In the genomic region with DNA sequence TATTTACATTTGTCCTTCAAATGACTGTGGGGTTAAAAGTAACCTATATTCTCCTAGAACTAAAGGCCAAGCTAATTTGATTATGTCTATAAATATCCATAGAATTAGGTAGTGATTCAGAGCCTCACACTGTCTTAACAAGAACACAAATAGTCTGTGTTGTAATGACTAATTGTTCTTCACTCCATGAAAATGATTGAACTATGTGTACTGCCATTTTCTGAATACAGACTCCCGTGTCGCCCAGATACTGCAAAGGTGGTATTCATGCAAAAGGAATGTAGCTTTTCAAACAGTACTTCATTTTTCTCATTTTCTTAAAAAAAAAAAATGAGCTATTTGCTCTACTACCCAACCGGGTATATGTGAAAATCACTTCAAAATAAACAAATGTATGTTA, we compare ENCODE assay signal across 16 cellular contexts. TPM values are rescaled to one million over a fixed set of nuclear protein-coding genes. Genes with fewer than 3 reads are reported as not detected.
A peak's percentile ranks its signal among the peaks of the same experiment; 100 is the strongest.
DNase-seq lines count a peak whose midpoint lies in the region; ATAC-seq and TF ChIP-seq lines count a peak whose summit lies in the region.
"Had no signal": no experiment of that assay in that cellular context is flagged by ENCODE, and none has a peak within 500 bp of the region (broad histone marks: within the 10 kb centered on the region; RNA-seq: fewer than 3 reads in every experiment).

No MANE protein-coding gene starts in this region.

- peak; percentile 12 for DNase-seq in AG08396 (ENCODE audit: low spot score)
- peak; percentile 58 for DNase-seq in LHCN-M2 (ENCODE audit: low read depth)
- DNase-seq in choroid plexus epithelial cell (ENCODE audit: low read depth): peak; percentile 71
- DNase-seq in kidney glomerular epithelial cell (lab: John Stamatoyannopoulos, UW): peak; percentile 21
- DNase-seq in omental fat pad (ENCODE audit: low spot score): no peak
- DNase-seq in anterior cingulate cortex (lab: John Stamatoyannopoulos, UW): no peak
- DNase-seq in iPS-NIHi11 (ENCODE audit: low spot score): no peak
- DNase-seq: activated CD8-positive, alpha-beta memory T cell treated with anti-CD3 and anti-CD28 coated beads, Interleukin-2, amount 50 U/mL, for 4 hours; DMS79 treated with DMSO at 0.1 percent for 48 hours; naive B cell; NCI-H2081; stimulated activated CD4-positive, alpha-beta T cell treated with anti-CD3 and anti-CD28 coated beads, Interleukin-4, amount 100 ng/mL, for 1 hour; uterus had no signal

- H3K4me3 ChIP-seq in choroid plexus epithelial cell (ENCODE audit: low read depth, low read length): no peak overlapping the region
- H3K4me3 ChIP-seq: BLaER1, uterus had no signal

- ATAC-seq in omental fat pad (ENCODE audit: low FRiP score): no peak
- ATAC-seq in HG03045 (IDR thresholded peaks at IDR 0.05; ENCODE audit: unreplicated experiment): no peak
- ATAC-seq: stimulated activated effector memory CD8-positive, alpha-beta T cell treated with anti-CD3 and anti-CD28 coated beads, Interleukin-12 subunit alpha, Interleukin-12 subunit beta, amount 100 ng/mL, for 72 hours had no signal

- TF ChIP-seq CTCF in choroid plexus epithelial cell (conservative IDR thresholded peaks at IDR 0.05; ENCODE audit: low read depth, low read length): no peak
- no peak for TF ChIP-seq CTCF in omental fat pad (IDR thresholded peaks at IDR 0.05)

RNA-seq across cellular contexts. Expression of a gene that starts 11.3 kb away (rescaled TPM):
- total RNA-seq in LHCN-M2 (2014; rRNA removed) (3.7 and 5.9 TPM in 2 replicates), omental fat pad (10 to 100 TPM; 18.4 to 30.6 (median 19.9) TPM)
- 6.2 TPM for polyA plus RNA-seq in LHCN-M2 (2012)

Comparison
In these comparisons a context has a peak if more than half of its experiments do, and no peak if none do; other contexts are left out.
1. DNase-seq: peak in AG08396 (single experiment), LHCN-M2 (single experiment), choroid plexus epithelial cell (single experiment) and kidney glomerular epithelial cell (single experiment); none in omental fat pad (single experiment), anterior cingulate cortex (0 of 58) and iPS-NIHi11 (single experiment).